26 cellular contexts compared by ENCODE assay signal in the genomic region with DNA sequence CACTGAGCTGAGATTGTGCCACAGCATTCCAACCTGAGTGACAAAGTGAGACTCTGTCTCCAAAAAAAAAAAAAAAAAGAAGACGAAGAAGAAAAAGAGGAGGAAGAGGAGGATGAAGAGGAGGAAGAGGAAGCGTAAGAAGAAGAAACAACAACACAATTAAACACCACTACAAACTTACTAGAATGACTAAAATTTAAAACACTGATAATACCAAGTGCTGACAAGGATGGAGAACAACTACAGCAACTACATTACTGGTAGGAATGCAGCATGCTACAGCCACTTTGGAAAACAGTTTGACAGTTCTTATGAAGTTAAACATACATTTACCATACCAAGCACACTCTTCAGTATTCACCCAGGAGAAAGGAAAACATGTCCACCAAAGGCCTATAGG.
"Had no signal": no experiment of that assay in that cellular context is flagged by ENCODE, and none has a peak within 500 bp of the region (broad histone marks: within the 10 kb centered on the region; RNA-seq: fewer than 3 reads in every experiment).

No MANE protein-coding gene starts in this region.

- H3K9me3 Mint-ChIP-seq: natural killer cell had no signal

- H3K27me3 Mint-ChIP-seq: naive B cell; progenitor cell of endocrine pancreas; stimulated activated naive CD8-positive, alpha-beta T cell treated with anti-CD3 and anti-CD28 coated beads, Interleukin-15, Interleukin-2, amounts not matched to agents 100 ng/mL and 50 ng/mL, for 24 hours had no signal

- H3K36me3 ChIP-seq: left ventricle myocardium inferior, ovary, right atrium auricular region, suprapubic skin, thoracic aorta, tibial artery, upper lobe of right lung had no signal

- H3K4me3 ChIP-seq: hepatocyte, left ventricle myocardium inferior, lung, ovary, right atrium auricular region, skin epidermis, suprapubic skin, thoracic aorta, tibial artery, upper lobe of right lung had no signal

- FAIRE-seq: urothelium cell line had no signal

- H3K36me3 Mint-ChIP-seq: natural killer cell had no signal

- H3K27ac ChIP-seq: hepatocyte, left ventricle myocardium inferior, ovary, right atrium auricular region, skin epidermis, suprapubic skin, thoracic aorta, tibial artery, upper lobe of right lung had no signal

- ATAC-seq: natural killer cell, sciatic nerve, upper lobe of right lung had no signal

- DNase-seq: islet precursor cell; left ventricle myocardium inferior; mesendoderm; naive B cell; natural killer cell; nephron progenitor cell; ovary; stimulated activated CD4-positive, alpha-beta T cell treated with anti-CD3 and anti-CD28 coated beads, Interleukin-12 subunit alpha, Interleukin-12 subunit beta, amount 100 ng/mL, for 4 hours; stimulated activated CD4-positive, alpha-beta T cell treated with anti-CD3 and anti-CD28 coated beads, Interleukin-15, amount 100 ng/mL, for 24 hours; stimulated activated CD4-positive, alpha-beta T cell treated with anti-CD3 and anti-CD28 coated beads, Interleukin-2, amount 100 ng/mL, for 24 hours; stimulated activated CD4-positive, alpha-beta T cell treated with anti-CD3 and anti-CD28 coated beads, Interleukin-4, amount 100 ng/mL, for 1 hour; stimulated activated naive CD4-positive, alpha-beta T cell; tibial artery; trophoblast cell; upper lobe of right lung had no signal

- H3K4me3 Mint-ChIP-seq: mesothelial cell of epicardium; naive B cell; natural killer cell; nephron progenitor cell; stimulated activated naive CD8-positive, alpha-beta T cell treated with anti-CD3 and anti-CD28 coated beads, Interleukin-15, Interleukin-2, amounts not matched to agents 100 ng/mL and 50 ng/mL, for 24 hours had no signal

- H3K4me1 Mint-ChIP-seq: mesothelial cell of epicardium had no signal

- H3K27ac Mint-ChIP-seq: mesothelial cell of epicardium; nephron progenitor cell; progenitor cell of endocrine pancreas; stimulated activated naive CD8-positive, alpha-beta T cell treated with anti-CD3 and anti-CD28 coated beads, Interleukin-15, Interleukin-2, amounts not matched to agents 100 ng/mL and 50 ng/mL, for 24 hours had no signal

- H3K27me3 ChIP-seq: hepatocyte, ovary, right atrium auricular region, suprapubic skin, tibial artery, upper lobe of right lung had no signal

- H3K9me3 ChIP-seq: left ventricle myocardium inferior, ovary, right atrium auricular region, suprapubic skin, thoracic aorta, tibial artery, upper lobe of right lung had no signal

- H3K4me1 ChIP-seq: left ventricle myocardium inferior, right atrium auricular region, suprapubic skin, tibial artery, upper lobe of right lung had no signal
